In the genomic region with DNA sequence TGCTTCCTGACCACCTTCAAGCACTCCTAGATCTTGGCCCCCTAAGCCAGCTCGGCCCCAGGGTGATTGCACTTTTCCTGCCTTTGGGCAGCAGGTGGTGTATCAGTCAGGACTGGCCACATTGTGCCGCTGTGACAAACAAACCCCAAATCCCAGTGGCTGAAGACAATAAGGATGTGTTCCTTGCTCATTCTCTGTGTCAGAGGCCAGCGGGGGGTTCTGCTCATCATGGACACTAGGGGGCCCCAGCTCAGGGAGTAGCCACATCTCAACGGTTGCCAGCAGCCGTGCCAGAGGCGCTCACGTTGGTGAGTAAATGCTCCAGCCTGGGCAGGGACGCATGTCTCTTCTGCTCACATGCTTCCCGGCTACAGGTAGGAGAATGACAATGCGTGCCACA, we compare ENCODE assay signal across 10 cellular contexts.
DNase-seq lines count a peak whose midpoint lies in the region; ATAC-seq lines count a peak whose summit lies in the region.
"Had no signal": no experiment of that assay in that cellular context is flagged by ENCODE, and none has a peak within 500 bp of the region (broad histone marks: within the 10 kb centered on the region; RNA-seq: fewer than 3 reads in every experiment).

No MANE protein-coding gene starts in this region.

- H3K9me3 Mint-ChIP-seq in activated CD4-positive, alpha-beta T cell treated with anti-CD3 and anti-CD28 coated beads, Interleukin-2, amount 10 ng/mL, durations not matched to agents 7 days and 5 days = no peaks in the 10 kb centered on the region

- POLR2A ChIA-PET in activated CD4-positive, alpha-beta T cell treated with anti-CD3 and anti-CD28 coated beads, Interleukin-2, amount 10 ng/mL, durations not matched to agents 7 days and 5 days (lab: Charles Lee) = no interaction called here

- DNase-seq in COLO668 (lab: John Stamatoyannopoulos, UW; ENCODE audit: unreplicated experiment) (peak; percentile 33), HT1080 (ENCODE audit: low read depth) (peak; percentile 62), iPS-NIHi11 (ENCODE audit: low spot score) (peak; percentile 41), NCI-H187 treated with DMSO at 0.1 percent for 48 hours (lab: John Stamatoyannopoulos, UW) (no peak), OCI-M2 (lab: John Stamatoyannopoulos, UW; ENCODE audit: unreplicated experiment) (no peak)
- DNase-seq in activated CD4-positive, alpha-beta T cell treated with anti-CD3 and anti-CD28 coated beads, Interleukin-2, amount 10 ng/mL, durations not matched to agents 7 days and 5 days = peak; percentile 37
- DNase-seq: NCI-H2107 had no signal

- no peaks in the 10 kb centered on the region for H3K36me3 Mint-ChIP-seq in activated CD4-positive, alpha-beta T cell treated with anti-CD3 and anti-CD28 coated beads, Interleukin-2, amount 10 ng/mL, durations not matched to agents 7 days and 5 days (ENCODE audit: low read depth)

- H3K27ac Mint-ChIP-seq in activated CD4-positive, alpha-beta T cell treated with anti-CD3 and anti-CD28 coated beads, Interleukin-2, amount 10 ng/mL, durations not matched to agents 7 days and 5 days = no peak overlapping the region

- no peak overlapping the region for H3K4me3 Mint-ChIP-seq in activated CD4-positive, alpha-beta T cell treated with anti-CD3 and anti-CD28 coated beads, Interleukin-2, amount 10 ng/mL, durations not matched to agents 7 days and 5 days
- H3K4me3 Mint-ChIP-seq: nephron had no signal

- no peak for ATAC-seq in GM21737 (IDR thresholded peaks at IDR 0.05; ENCODE audit: unreplicated experiment)
- no peak for ATAC-seq in GM21423 (IDR thresholded peaks at IDR 0.05; ENCODE audit: unreplicated experiment)

- H3K27me3 Mint-ChIP-seq in activated CD4-positive, alpha-beta T cell treated with anti-CD3 and anti-CD28 coated beads, Interleukin-2, amount 10 ng/mL, durations not matched to agents 7 days and 5 days = no peaks in the 10 kb centered on the region

- CTCF ChIA-PET in activated CD4-positive, alpha-beta T cell treated with anti-CD3 and anti-CD28 coated beads, Interleukin-2, amount 10 ng/mL, durations not matched to agents 7 days and 5 days (lab: Charles Lee) = interaction anchor here (4.0 kb wide), 1 partner anchor 196 kb away, joined by 24 read pairs; no protein-coding TSS in a partner anchor

- H3K4me1 Mint-ChIP-seq in activated CD4-positive, alpha-beta T cell treated with anti-CD3 and anti-CD28 coated beads, Interleukin-2, amount 10 ng/mL, durations not matched to agents 7 days and 5 days = peaks cover 4% of the 10 kb centered on the region

Comparison
In these comparisons a context has a peak if more than half of its experiments do, and no peak if none do; other contexts are left out.
1. DNase-seq: peak in COLO668 (single experiment), HT1080 (single experiment), activated CD4-positive, alpha-beta T cell treated with anti-CD3 and anti-CD28 coated beads, Interleukin-2, amount 10 ng/mL, durations not matched to agents 7 days and 5 days (single experiment) and iPS-NIHi11 (single experiment); none in NCI-H187 treated with DMSO at 0.1 percent for 48 hours (single experiment) and OCI-M2 (single experiment).